ENCODE assay signal across 8 cellular contexts in the genomic region with DNA sequence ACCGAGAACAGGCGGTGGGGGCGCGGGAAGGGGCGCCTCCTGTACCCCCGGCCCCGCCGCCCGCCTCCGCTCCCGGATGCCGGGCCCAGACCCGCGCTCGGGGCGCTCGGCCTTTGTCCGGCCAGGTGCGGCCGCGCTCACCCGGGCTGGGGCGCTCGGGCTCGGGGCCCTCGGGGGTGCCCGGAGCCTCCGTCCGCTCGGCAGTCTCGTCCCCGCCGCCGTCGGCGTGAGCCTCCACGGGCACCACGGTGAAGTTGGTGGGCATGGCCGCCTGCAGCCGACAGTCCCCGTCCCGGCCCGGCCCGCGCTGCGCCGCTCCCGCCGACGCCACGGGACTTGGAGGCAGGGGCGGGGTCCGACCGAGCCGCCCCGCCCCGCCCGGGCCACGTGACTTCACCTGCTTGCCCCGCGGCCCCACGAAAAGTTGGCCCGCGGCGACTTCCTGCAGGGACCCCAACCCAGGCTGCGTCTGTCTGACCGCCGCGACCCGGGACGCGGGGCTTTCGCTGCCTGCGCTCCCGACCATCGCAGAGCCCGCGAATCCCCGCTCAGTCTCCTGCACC. TPM values are rescaled to one million over a fixed set of nuclear protein-coding genes. Genes with fewer than 3 reads are reported as not detected.
DNase-seq lines count a peak whose midpoint lies in the region; ATAC-seq and TF ChIP-seq lines count a peak whose summit lies in the region.

TSS of gene SLC12A7 (minus strand) at position 337 of the 563 bp plus-strand sequence. CDS start at position 265, 72 bp downstream.

- in situ Hi-C loops in SK-MEL-5 (cut with HindIII; ENCODE audit: low pct_unique_long_range_greater_than_20kb, low sequenced_read_pairs), result no loop called here

- H3K36me3 ChIP-seq in adrenal gland (replicated peaks in 1 of 2), result no peaks in the 10 kb centered on the region

- 0 to 1% (median 0%) methylated on average over 3 to 79 of the region's 79 CpGs for WGBS in adrenal gland, 4 donors

- peak within 1 kb of the TSS; percentile 46 to 88 (median 82) for H3K27ac ChIP-seq in adrenal gland

- TF ChIP-seq POLR2A in adrenal gland (IDR thresholded peaks at IDR 0.05), result peak; percentile 59 to 62

- ATAC-seq in HG03432 (IDR thresholded peaks at IDR 0.05; ENCODE audit: unreplicated experiment), result peak; percentile 61
- ATAC-seq in sciatic nerve, result peak; percentile 37

- H3K4me3 ChIP-seq in adrenal gland, result peak within 1 kb of the TSS; percentile 32 to 98 (median 69)

- H3K4me1 ChIP-seq in adrenal gland (replicated peaks in 1 of 2), result peaks cover 11 to 25% of the 10 kb centered on the region in 2 donors

- no peaks in the 10 kb centered on the region for H3K9me3 ChIP-seq in adrenal gland (replicated peaks in 1 of 3)

- H3K27me3 ChIP-seq in adrenal gland, result no peaks in the 10 kb centered on the region

- TF ChIP-seq CTCF in adrenal gland (IDR thresholded peaks at IDR 0.05), result no peak

- DNase-seq in NCI-H2081 (lab: John Stamatoyannopoulos, UW), result peak; percentile 49 to 55
- DNase-seq in NCI-H2081 treated with DMSO at 0.1 percent for 48 hours (lab: John Stamatoyannopoulos, UW), result no peak
- peak; percentile 54 for DNase-seq in SK-MEL-5 (ENCODE audit: low read depth, low spot score)
- peak in 5 of 7 donors; percentile 49 to 66 (median 57) for DNase-seq in adrenal gland
- DNase-seq in hepatic stellate cell (ENCODE audit: low spot score), result peak; percentile 69
- peak; percentile 78 for DNase-seq in sciatic nerve (ENCODE audit: low spot score)
- DNase-seq in globus pallidus (ENCODE audit: low spot score), result no peak

- intact Hi-C loops in adrenal gland (cut with DNase I), result no loop called here
- intact Hi-C loops in sciatic nerve (cut with DNase I), result no loop called here

RNA-seq across cellular contexts. Expression of gene SLC12A7, which starts in this region (rescaled TPM):
- 11.6 and 12.1 TPM in 2 replicates for total RNA-seq in SK-MEL-5 (2014; rRNA removed; shearing (Covaris generic))
- polyA plus RNA-seq in SK-MEL-5 (2015; cell fraction: cytosol; rRNA removed), result 29.5 and 31.4 TPM in 2 replicates
- polyA plus RNA-seq in SK-MEL-5 (2015; cell fraction: nucleus; rRNA removed), result 114 and 127 TPM in 2 replicates
- total RNA-seq in adrenal gland (10 to 100 TPM; 15.8 to 52.6 (median 30.2) TPM), sciatic nerve (31.7 TPM)
- 10 to 100 TPM in 2 of 3 donors, 1 to 10 TPM in 1; 5.5 to 25.8 (median 18.6) TPM for polyA plus RNA-seq in adrenal gland

Comparison
In these comparisons a context has a peak if more than half of its experiments do, and no peak if none do; other contexts are left out.
1. DNase-seq: peak in NCI-H2081 (2 of 2), SK-MEL-5 (single experiment), adrenal gland (5 of 7), hepatic stellate cell (single experiment) and sciatic nerve (single experiment); none in NCI-H2081 treated with DMSO at 0.1 percent for 48 hours (single experiment) and globus pallidus (single experiment).